19 cellular contexts compared by ENCODE assay signal in the genomic region with DNA sequence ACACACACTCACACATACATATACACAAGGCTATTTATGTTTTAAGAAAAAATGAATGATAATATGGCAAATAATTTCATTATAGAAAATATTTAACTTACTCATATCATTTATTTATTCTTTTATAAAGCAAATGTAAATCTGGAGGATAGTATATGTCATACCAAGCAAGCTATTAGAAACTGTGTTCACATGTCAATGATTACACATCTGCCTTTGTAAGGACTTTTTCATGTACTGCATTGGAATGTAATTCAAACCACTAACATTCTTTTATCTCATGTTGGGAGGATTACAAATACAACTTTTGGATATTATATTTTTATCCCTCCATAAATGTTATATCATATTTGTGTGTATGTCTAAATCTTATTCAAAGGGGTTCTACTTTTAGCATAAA.
"Had no signal": no experiment of that assay in that cellular context is flagged by ENCODE, and none has a peak within 500 bp of the region (broad histone marks: within the 10 kb centered on the region; RNA-seq: fewer than 3 reads in every experiment).

No MANE protein-coding gene starts in this region.

- H3K4me1 ChIP-seq: esophagus muscularis mucosa, heart left ventricle, psoas muscle, right lobe of liver, spleen, tibial artery, upper lobe of left lung, uterus had no signal

- H3K27me3 ChIP-seq: esophagus muscularis mucosa, heart left ventricle, right lobe of liver, spleen, tibial artery, upper lobe of left lung, uterus had no signal

- H3K36me3 Mint-ChIP-seq: naive thymus-derived CD4-positive, alpha-beta T cell; stimulated activated memory B cell treated with anti-CD40 and anti-IgM and Interleukin-4, amounts not matched to agents 10 μg/mL and 1 μg/mL and 100 μg/mL, for 72 hours had no signal

- H3K4me3 Mint-ChIP-seq: naive thymus-derived CD4-positive, alpha-beta T cell; nephron progenitor cell; stimulated activated memory B cell treated with anti-CD40 and anti-IgM and Interleukin-4, amounts not matched to agents 10 μg/mL and 1 μg/mL and 100 μg/mL, for 72 hours; stimulated activated naive CD8-positive, alpha-beta T cell treated with anti-CD3 and anti-CD28 coated beads, Interleukin-15, Interleukin-2, amounts not matched to agents 100 ng/mL and 50 ng/mL, for 24 hours had no signal

- H3K36me3 ChIP-seq: esophagus muscularis mucosa, heart left ventricle, right lobe of liver, spleen, tibial artery, upper lobe of left lung, uterus had no signal

- ATAC-seq: heart left ventricle; naive thymus-derived CD4-positive, alpha-beta T cell; psoas muscle; right lobe of liver; stimulated activated memory B cell treated with anti-CD40 and anti-IgM and Interleukin-4, amounts not matched to agents 10 μg/mL and 1 μg/mL and 100 μg/mL, for 72 hours had no signal

- H3K27ac ChIP-seq: esophagus muscularis mucosa, heart left ventricle, psoas muscle, right lobe of liver, spleen, tibial artery, upper lobe of left lung, uterus had no signal

- H3K9me3 ChIP-seq: esophagus muscularis mucosa, heart left ventricle, psoas muscle, right lobe of liver, tibial artery, upper lobe of left lung, uterus had no signal

- DNase-seq: effector memory CD4-positive, alpha-beta T cell; heart left ventricle; hippocampal formation; mammary epithelial cell; naive thymus-derived CD4-positive, alpha-beta T cell; nephron progenitor cell; psoas muscle; retina; right lobe of liver; spleen; stimulated activated CD4-positive, alpha-beta T cell treated with anti-CD3 and anti-CD28 coated beads, Interleukin-15, amount 100 ng/mL, for 24 hours; stimulated activated CD4-positive, alpha-beta T cell treated with anti-CD3 and anti-CD28 coated beads, Interleukin-1b, Interleukin-23, amount 100 ng/mL, for 48 hours; stimulated activated CD4-positive, alpha-beta T cell treated with anti-CD3 and anti-CD28 coated beads, Interleukin-4, amount 100 ng/mL, for 24 hours; tibial artery; upper lobe of left lung; uterus had no signal

- H3K27me3 Mint-ChIP-seq: naive thymus-derived CD4-positive, alpha-beta T cell; stimulated activated memory B cell treated with anti-CD40 and anti-IgM and Interleukin-4, amounts not matched to agents 10 μg/mL and 1 μg/mL and 100 μg/mL, for 72 hours; stimulated activated naive CD8-positive, alpha-beta T cell treated with anti-CD3 and anti-CD28 coated beads, Interleukin-15, Interleukin-2, amounts not matched to agents 100 ng/mL and 50 ng/mL, for 24 hours had no signal

- H3K4me1 Mint-ChIP-seq: nephron progenitor cell; stimulated activated memory B cell treated with anti-CD40 and anti-IgM and Interleukin-4, amounts not matched to agents 10 μg/mL and 1 μg/mL and 100 μg/mL, for 72 hours had no signal

- H3K27ac Mint-ChIP-seq: naive thymus-derived CD4-positive, alpha-beta T cell; nephron progenitor cell; stimulated activated memory B cell treated with anti-CD40 and anti-IgM and Interleukin-4, amounts not matched to agents 10 μg/mL and 1 μg/mL and 100 μg/mL, for 72 hours; stimulated activated naive CD8-positive, alpha-beta T cell treated with anti-CD3 and anti-CD28 coated beads, Interleukin-15, Interleukin-2, amounts not matched to agents 100 ng/mL and 50 ng/mL, for 24 hours had no signal

- H3K9me3 Mint-ChIP-seq: nephron progenitor cell; stimulated activated memory B cell treated with anti-CD40 and anti-IgM and Interleukin-4, amounts not matched to agents 10 μg/mL and 1 μg/mL and 100 μg/mL, for 72 hours had no signal

- H3K4me3 ChIP-seq: esophagus muscularis mucosa, heart left ventricle, psoas muscle, right lobe of liver, spleen, tibial artery, upper lobe of left lung, uterus had no signal
